Comparison of ENCODE assay signal across 8 cellular contexts in genomic region chr12:69330475-69331473, GRCh38. TPM values are rescaled to one million over a fixed set of nuclear protein-coding genes. Genes with fewer than 3 reads are reported as not detected.
DNase-seq lines count a peak whose midpoint lies in the region; ATAC-seq, FAIRE-seq and TF ChIP-seq lines count a peak whose summit lies in the region.

No MANE protein-coding gene starts in this region.

- CTCF ChIA-PET in A549 (lab: Yijun Ruan, JAX) = interaction anchor here (1.7 to 1.8 kb wide), 2 partner anchors 27 to 40 kb away, joined by 5 to 6 read pairs; no protein-coding TSS in a partner anchor

- TF ChIP-seq CTCF in A549 (IDR thresholded peaks at IDR 0.05) = no peak
- TF ChIP-seq CTCF in body of pancreas (IDR thresholded peaks at IDR 0.05) = peak in 2 of 7 experiments; percentile 5 to 11

- TF ChIP-seq EP300 in A549 (IDR thresholded peaks at IDR 0.05) = no peak

- ATAC-seq in A549 (peak; percentile 55 to 73; a peak in 5 of 6 replicates), GM19025 (IDR thresholded peaks at IDR 0.05; ENCODE audit: low read depth, unreplicated experiment) (peak; percentile 72), HG03196 (IDR thresholded peaks at IDR 0.05; ENCODE audit: unreplicated experiment) (peak; percentile 78), body of pancreas (peak; percentile 75), left lobe of liver (peak; percentile 71)

- H3K9me3 ChIP-seq in A549 = no peaks in the 10 kb centered on the region
- no peaks in the 10 kb centered on the region for H3K9me3 ChIP-seq in body of pancreas

- no peaks in the 10 kb centered on the region for H3K27me3 ChIP-seq in body of pancreas

- H3K4me3 ChIP-seq in A549 = no peak overlapping the region
- peak overlapping the region; percentile 7 to 14 for H3K4me3 ChIP-seq in body of pancreas

- WGBS in A549 (ENCODE audit: missing lambda C conversion rate) = 44% methylated on average over 18 of the region's 18 CpGs
- WGBS in body of pancreas, 2 donors = 1% methylated on average over 18 of the region's 18 CpGs

- intact Hi-C loops in body of pancreas (cut with DNase I) = no loop called here

- no peak for FAIRE-seq in A549 (lab: Jason Lieb, UNC)

- DNase-seq in A549 (ENCODE audit: low read depth in 1 of 2, low spot score in 1 of 2) = no peak
- peak; percentile 14 for DNase-seq in T-helper 22 cell (ENCODE audit: low read depth)
- DNase-seq in body of pancreas = peak; percentile 79 to 86 (median 82)
- DNase-seq in left lobe of liver (ENCODE audit: low spot score) = peak; percentile 64
- DNase-seq in stimulated activated CD4-positive, alpha-beta T cell treated with anti-CD3 and anti-CD28 coated beads, Interleukin-4, amount 100 ng/mL, for 4 hours = peak; percentile 40 to 51
- no peak for DNase-seq in putamen (ENCODE audit: low spot score)

- peaks cover 9% of the 10 kb centered on the region; the same call in 1 of the 3 replicates for H3K4me1 ChIP-seq in A549
- H3K4me1 ChIP-seq in body of pancreas = peaks cover 38% of the 10 kb centered on the region

- TF ChIP-seq POLR2A in A549 (IDR thresholded peaks at IDR 0.05; ENCODE audit: low read length) (no peak), body of pancreas (IDR thresholded peaks at IDR 0.05) (peak; percentile 48 to 95 (median 94))

- H3K4me2 ChIP-seq in A549 = peak overlapping the region; percentile 55

- POLR2A ChIA-PET in A549 (lab: Yijun Ruan, JAX) = interaction anchor here (0.6 kb wide), 1 partner anchor 1217 kb away, joined by 3 read pairs; no protein-coding TSS in a partner anchor

- H3K36me3 ChIP-seq in body of pancreas (replicated peaks in 1 of 2; ENCODE audit: insufficient read depth in 1 of 2, low read depth in 2 of 2) = no peaks in the 10 kb centered on the region

- H3K27ac ChIP-seq in A549 (no peak overlapping the region), body of pancreas (peak overlapping the region; percentile 87 to 94 (median 88))

- no peak for TF ChIP-seq RAD21 in A549 (conservative IDR thresholded peaks at IDR 0.05 in 1 of 2, IDR thresholded peaks at IDR 0.05 in 1 of 2)

TF ChIP-seq in A549, 52 proteins besides CTCF, POLR2A, EP300 and RAD21:
- no peak for TF ChIP-seq HOXB13 (CRISPR knock-in tag; IDR thresholded peaks at IDR 0.05; ENCODE audit: low read depth)
- TF ChIP-seq CHD4 (IDR thresholded peaks at IDR 0.05; ENCODE audit: borderline replicate concordance) = no peak
- no peak for TF ChIP-seq BCL3 (IDR thresholded peaks at IDR 0.05)
- TF ChIP-seq CBX8 (IDR thresholded peaks at IDR 0.05) = no peak
- TF ChIP-seq PBX3 (IDR thresholded peaks at IDR 0.05) = no peak
- TF ChIP-seq FOSL2 (IDR thresholded peaks at IDR 0.05) = no peak
- no peak for TF ChIP-seq FOSL2 (CRISPR knock-in tag; IDR thresholded peaks at IDR 0.05)
- no peak for TF ChIP-seq BHLHE40 (IDR thresholded peaks at IDR 0.05; ENCODE audit: low read depth, low read length)
- no peak for TF ChIP-seq HDAC2 (IDR thresholded peaks at IDR 0.05)
- no peak for TF ChIP-seq FOXS1 (CRISPR knock-in tag; IDR thresholded peaks at IDR 0.05)
- TF ChIP-seq CEBPB (IDR thresholded peaks at IDR 0.05) = no peak
- TF ChIP-seq MAZ (IDR thresholded peaks at IDR 0.05; ENCODE audit: borderline replicate concordance, low read depth, low read length) = no peak
- TF ChIP-seq JUNB (IDR thresholded peaks at IDR 0.05) = no peak
- TF ChIP-seq RCOR1 (IDR thresholded peaks at IDR 0.05; ENCODE audit: low read depth, low read length) = no peak
- no peak for TF ChIP-seq FOSB (CRISPR knock-in tag; IDR thresholded peaks at IDR 0.05)
- no peak for TF ChIP-seq ZFP36 (IDR thresholded peaks at IDR 0.05; ENCODE audit: borderline replicate concordance, partially characterized antibody)
- TF ChIP-seq ESRRA (IDR thresholded peaks at IDR 0.05; ENCODE audit: borderline replicate concordance, low read length) = no peak

RNA-seq across cellular contexts. Expression of gene LYZ, which starts 17.4 kb away (rescaled TPM):
- polyA plus RNA-seq in A549 (2011; rRNA removed) = 0.12 TPM in 2 replicates
- polyA plus RNA-seq in A549 (2012; cell fraction: cytosol; rRNA removed) = not detected in 2 replicates
- not detected in 2 replicates for polyA plus RNA-seq in A549 (2012; cell fraction: nucleus; rRNA removed)
- not detected in 3 replicates for polyA plus RNA-seq in A549 (2017; fragmentation: RNase III; extraction: RNeasy Plus Mini Kit Qiagen cat#74134 plus additional on column Dnase treatment)
- 1.1 TPM in 1 of 2 replicates, not detected in the other for polyA minus RNA-seq in A549 (2011; rRNA and poly(A)+ RNA removed)
- total RNA-seq in body of pancreas = 100 to 1,000 TPM in 1 of 2 donors, 10 to 100 TPM in 1; 18.8 to 118 TPM
- 6.6 TPM for total RNA-seq in left lobe of liver

RNA-seq across cellular contexts. Expression of gene YEATS4, which starts 28.8 kb away (rescaled TPM):
- 43.4 and 70.1 TPM in 2 replicates for polyA plus RNA-seq in A549 (2011; rRNA removed)
- 40.0 and 44.4 TPM in 2 replicates for polyA plus RNA-seq in A549 (2012; cell fraction: cytosol; rRNA removed)
- polyA plus RNA-seq in A549 (2012; cell fraction: nucleus; rRNA removed) = 41.4 and 92.6 TPM in 2 replicates
- 40.6 to 42.2 TPM (median 41.7 TPM) in 3 replicates for polyA plus RNA-seq in A549 (2017; fragmentation: RNase III; extraction: RNeasy Plus Mini Kit Qiagen cat#74134 plus additional on column Dnase treatment)
- polyA minus RNA-seq in A549 (2011; rRNA and poly(A)+ RNA removed) = 9.3 and 12.9 TPM in 2 replicates
- 10 to 100 TPM; 14.3 to 15.8 TPM for total RNA-seq in body of pancreas
- 3.4 TPM for total RNA-seq in left lobe of liver

Comparison
In these comparisons a context has a peak if more than half of its experiments do, and no peak if none do; other contexts are left out.
1. DNase-seq: peak in T-helper 22 cell (single experiment), body of pancreas (4 of 4), left lobe of liver (single experiment) and stimulated activated CD4-positive, alpha-beta T cell treated with anti-CD3 and anti-CD28 coated beads, Interleukin-4, amount 100 ng/mL, for 4 hours (2 of 2); none in A549 (0 of 2) and putamen (single experiment).
2. H3K27ac ChIP-seq: peak in body of pancreas (4 of 4); none in A549 (0 of 2).
3. Peak in every context shown above with its lines, with median percentiles within 50 percentile points of each other: ATAC-seq.